Comparison of ENCODE assay signal across 6 cellular contexts in the genomic region with DNA sequence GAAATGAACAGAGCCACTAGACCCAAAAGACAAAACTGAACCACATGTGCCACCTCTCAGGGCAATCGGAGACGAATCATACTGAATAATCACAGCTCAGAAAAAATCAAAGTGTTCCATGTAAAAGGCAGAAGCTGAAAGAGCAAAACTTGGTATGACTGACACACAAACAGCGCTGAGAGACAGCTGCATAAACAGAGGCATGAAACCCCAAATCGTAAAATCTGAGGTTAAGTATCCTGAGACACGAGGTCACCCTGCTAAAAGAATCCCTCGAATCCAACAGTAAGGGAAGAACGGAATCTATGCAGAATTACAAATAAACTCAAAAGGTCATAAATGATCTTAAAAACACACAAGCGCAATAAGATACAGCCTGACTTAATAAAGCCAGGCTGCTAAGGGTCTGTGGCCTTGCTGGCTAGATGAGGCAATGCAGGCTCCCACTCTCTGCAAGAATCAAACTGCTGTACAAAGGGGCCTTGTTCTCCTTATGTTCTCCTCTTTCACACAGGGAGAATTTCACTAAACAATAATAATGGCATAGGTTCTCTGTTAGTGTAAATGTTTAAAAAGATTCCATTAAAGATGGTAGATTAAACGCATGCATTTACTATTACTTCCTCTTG.
DNase-seq lines count a peak whose midpoint lies in the region; FAIRE-seq and TF ChIP-seq lines count a peak whose summit lies in the region.
"Not testable (repeated sequence)": the region's sequence is repeated elsewhere in the genome, so short reads cannot be mapped to it uniquely, and the experiment has no call there.

No MANE protein-coding gene starts in this region.

- intact Hi-C loops in endothelial cell of umbilical vein (cut with micrococcal nuclease): not testable (repeated sequence)

- not testable (repeated sequence) for H3K27me3 Mint-ChIP-seq in neural crest cell (ENCODE audit: low read depth)

- H3K27ac ChIP-seq in HEK293 (ENCODE audit: extremely low read depth, low read depth, low read length); endothelial cell of umbilical vein (ENCODE audit: insufficient read depth, low read depth, low read length): not testable (repeated sequence)

- not testable (repeated sequence) for H3K4me2 ChIP-seq in endothelial cell of umbilical vein (ENCODE audit: insufficient read depth, low read length)

- TF ChIP-seq POLR2A in endothelial cell of umbilical vein (IDR thresholded peaks at IDR 0.05; ENCODE audit: low read depth, low read length): not testable (repeated sequence)

- not testable (repeated sequence) for H3K36me3 Mint-ChIP-seq in neural crest cell (ENCODE audit: low read depth)

- TF ChIP-seq CTCF in HEK293 (tag by site-specific recombination; IDR thresholded peaks at IDR 0.05); endothelial cell of umbilical vein (IDR thresholded peaks at IDR 0.05; ENCODE audit: extremely low read depth in 1 of 2, insufficient read depth in 1 of 2, low read depth in 1 of 2, low read length in 2 of 2); neural crest cell (conservative IDR thresholded peaks at IDR 0.05): not testable (repeated sequence)

- DNase-seq in RPMI7951 (ENCODE audit: low read depth): peak; percentile 5
- DNase-seq in endothelial cell of umbilical vein (ENCODE audit: low read depth, low spot score); neural crest cell (ENCODE audit: low read depth, low spot score): not testable (repeated sequence)
- DNase-seq in medulla oblongata (ENCODE audit: extremely low spot score): peak; percentile 23
- peak; percentile 31 for DNase-seq in skeletal muscle cell (ENCODE audit: low read depth)

- peak overlapping the region; percentile 19 for H3K27ac Mint-ChIP-seq in neural crest cell (ENCODE audit: unreplicated experiment)

- not testable (repeated sequence) for H3K4me3 Mint-ChIP-seq in neural crest cell

- POLR2A ChIA-PET in HEK293 (lab: Yijun Ruan, JAX); endothelial cell of umbilical vein (lab: Charles Lee): not testable (repeated sequence)

- dilution Hi-C loops in endothelial cell of umbilical vein (cut with MboI; ENCODE audit: extremely low pct_ligation_motif_present, low sequenced_read_pairs): not testable (repeated sequence)

- H3K9me3 ChIP-seq in HEK293 (ENCODE audit: control insufficient read depth, insufficient read depth, low read depth, low read length); endothelial cell of umbilical vein (replicated peaks; ENCODE audit: control insufficient read depth, insufficient read depth, low read length): not testable (repeated sequence)

- H3K9me1 ChIP-seq in endothelial cell of umbilical vein (replicated peaks; ENCODE audit: control insufficient read depth, extremely low read depth, insufficient read depth, low read length): not testable (repeated sequence)

- CTCF ChIA-PET in HEK293 (lab: Yijun Ruan, JAX); endothelial cell of umbilical vein (lab: Charles Lee): not testable (repeated sequence)

- H3K4me3 ChIP-seq in HEK293 (ENCODE audit: low read depth, low read length); endothelial cell of umbilical vein (replicated peaks in 1 of 3; ENCODE audit: insufficient read depth in 1 of 3, low read depth in 1 of 3, low read length in 3 of 3); skeletal muscle cell (ENCODE audit: low read depth, low read length): not testable (repeated sequence)

- not testable (repeated sequence) for H4K20me1 ChIP-seq in endothelial cell of umbilical vein (replicated peaks; ENCODE audit: control insufficient read depth, extremely low read depth, insufficient read depth, low read length)

- not testable (repeated sequence) for H2AFZ ChIP-seq in endothelial cell of umbilical vein (ENCODE audit: low read depth, low read length)

- H3K79me2 ChIP-seq in endothelial cell of umbilical vein (ENCODE audit: control insufficient read depth, insufficient read depth, low read length): not testable (repeated sequence)

- not testable (repeated sequence) for H3K9me3 Mint-ChIP-seq in neural crest cell

- peaks cover 26% of the 10 kb centered on the region for H3K4me1 Mint-ChIP-seq in neural crest cell

- H3K27me3 ChIP-seq in endothelial cell of umbilical vein (ENCODE audit: control insufficient read depth in 2 of 2, insufficient read depth in 2 of 2, low read length in 2 of 2): not testable (repeated sequence)

- not testable (repeated sequence) for H3K4me1 ChIP-seq in HEK293 (ENCODE audit: control insufficient read depth, insufficient read depth, low read length); endothelial cell of umbilical vein (ENCODE audit: control insufficient read depth, extremely low read depth, insufficient read depth, low read length)

- not testable (repeated sequence) for H3K9ac ChIP-seq in endothelial cell of umbilical vein (replicated peaks; ENCODE audit: extremely low read depth, insufficient read depth, low read length)

- not testable (repeated sequence) for BruUV-seq in endothelial cell of umbilical vein (replicated peaks; lab: Mats Ljungman, UMichigan)

- FAIRE-seq in endothelial cell of umbilical vein (lab: Jason Lieb, UNC): peak; percentile 35

- H3K36me3 ChIP-seq in HEK293 (ENCODE audit: control insufficient read depth in 2 of 2, insufficient read depth in 1 of 2, low read length in 2 of 2); endothelial cell of umbilical vein (ENCODE audit: control insufficient read depth in 2 of 2, extremely low read depth in 1 of 2, insufficient read depth in 2 of 2, low read length in 2 of 2): not testable (repeated sequence)

TF ChIP-seq in HEK293, 187 proteins besides CTCF, POLR2A, EP300 and RAD21:
- TF ChIP-seq MZF1 (tag by site-specific recombination; IDR thresholded peaks at IDR 0.05; ENCODE audit: borderline replicate concordance): peak; percentile 36; the same call in 1 of the 2 replicates
TF ChIP-seq in HEK293: peak in this region for 1; not testable (repeated sequence) for 186.
